8 cellular contexts compared by ENCODE assay signal in the genomic region with DNA sequence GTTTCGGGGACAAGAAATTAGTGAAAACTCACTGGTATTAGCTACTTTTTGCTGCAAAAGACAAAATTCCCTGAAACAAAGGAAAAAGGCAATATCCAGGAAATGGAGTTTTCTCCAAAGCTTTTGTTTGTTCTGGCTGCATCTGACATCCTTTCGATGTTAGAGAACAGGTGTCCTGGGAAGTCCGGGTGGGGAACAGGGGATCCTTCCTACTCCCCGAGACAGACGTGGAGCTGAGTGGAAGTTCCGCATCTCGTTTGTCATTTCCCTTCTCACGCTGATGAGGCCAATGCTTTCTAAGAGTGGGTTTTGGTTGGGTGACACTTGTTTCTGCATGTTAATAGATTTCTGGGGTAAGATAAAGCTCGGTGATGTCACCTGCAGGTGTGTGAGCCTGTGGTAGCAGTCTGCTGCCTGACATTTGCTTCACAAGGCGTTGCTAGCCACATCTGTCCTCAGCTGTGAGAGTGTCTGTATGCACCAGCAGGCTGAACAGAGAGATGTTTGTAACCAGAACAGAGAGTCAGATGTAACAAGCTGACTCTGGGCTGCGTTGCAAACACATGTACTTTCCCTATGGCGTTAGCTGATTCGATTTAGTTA.
A peak's percentile ranks its signal among the peaks of the same experiment; 100 is the strongest.
DNase-seq lines count a peak whose midpoint lies in the region; ATAC-seq and TF ChIP-seq lines count a peak whose summit lies in the region.

No MANE protein-coding gene starts in this region.

- ATAC-seq in GM21825 (IDR thresholded peaks at IDR 0.05; ENCODE audit: unreplicated experiment) (peak; percentile 83), left ventricle myocardium superior (no peak)

- H3K4me3 Mint-ChIP-seq in activated naive CD4-positive, alpha-beta T cell treated with anti-CD3 and anti-CD28 coated beads, Interleukin-2, amount 10 ng/mL, durations not matched to agents 7 days and 5 days: no peak overlapping the region

- DNase-seq in GM10266 (ENCODE audit: extremely low spot score): peak; percentile 42
- peak; percentile 60 for DNase-seq in NCI-H345 (lab: John Stamatoyannopoulos, UW)
- DNase-seq in activated naive CD4-positive, alpha-beta T cell treated with anti-CD3 and anti-CD28 coated beads, Interleukin-2, amount 10 ng/mL, durations not matched to agents 7 days and 5 days: peak; percentile 67
- DNase-seq in stimulated activated CD4-positive, alpha-beta T cell treated with anti-CD3 and anti-CD28 coated beads, Interleukin-15, amount 100 ng/mL, for 1 hour (ENCODE audit: low read depth in 1 of 2, low spot score in 1 of 2): peak; percentile 17 to 23
- no peak for DNase-seq in cerebellar cortex (ENCODE audit: low spot score)
- no peak for DNase-seq in tibial nerve (ENCODE audit: low spot score in 2 of 2)
- DNase-seq in left ventricle myocardium superior: no peak

- peaks cover 0 to 27% of the 10 kb centered on the region in 2 donors for H3K27me3 ChIP-seq in tibial nerve

- peaks cover 70% of the 10 kb centered on the region for H3K27me3 Mint-ChIP-seq in activated naive CD4-positive, alpha-beta T cell treated with anti-CD3 and anti-CD28 coated beads, Interleukin-2, amount 10 ng/mL, durations not matched to agents 7 days and 5 days

- TF ChIP-seq POLR2A in tibial nerve (IDR thresholded peaks at IDR 0.05): no peak

- intact Hi-C loops in left ventricle myocardium superior (cut with micrococcal nuclease): no loop called here

- no peaks in the 10 kb centered on the region for H3K36me3 ChIP-seq in tibial nerve

- peaks cover 41% of the 10 kb centered on the region for H3K4me1 Mint-ChIP-seq in activated naive CD4-positive, alpha-beta T cell treated with anti-CD3 and anti-CD28 coated beads, Interleukin-2, amount 10 ng/mL, durations not matched to agents 7 days and 5 days

- CTCF ChIA-PET in activated naive CD4-positive, alpha-beta T cell treated with anti-CD3 and anti-CD28 coated beads, Interleukin-2, amount 10 ng/mL, durations not matched to agents 7 days and 5 days (lab: Charles Lee): interaction anchor here (1.8 kb wide), 1 partner anchor 46 kb away, joined by 8 read pairs; no protein-coding TSS in a partner anchor

- H3K27ac ChIP-seq in tibial nerve: no peak overlapping the region

- no peak for TF ChIP-seq EP300 in tibial nerve (IDR thresholded peaks at IDR 0.05)

- H3K4me3 ChIP-seq in tibial nerve: no peak overlapping the region

- 37% methylated on average over 13 of the region's 13 CpGs for WGBS in tibial nerve, 2 donors

- no peaks in the 10 kb centered on the region for H3K36me3 Mint-ChIP-seq in activated naive CD4-positive, alpha-beta T cell treated with anti-CD3 and anti-CD28 coated beads, Interleukin-2, amount 10 ng/mL, durations not matched to agents 7 days and 5 days

- H3K27ac Mint-ChIP-seq in activated naive CD4-positive, alpha-beta T cell treated with anti-CD3 and anti-CD28 coated beads, Interleukin-2, amount 10 ng/mL, durations not matched to agents 7 days and 5 days: peak overlapping the region; percentile 16

- no peaks in the 10 kb centered on the region for H3K9me3 Mint-ChIP-seq in activated naive CD4-positive, alpha-beta T cell treated with anti-CD3 and anti-CD28 coated beads, Interleukin-2, amount 10 ng/mL, durations not matched to agents 7 days and 5 days

- H3K9me3 ChIP-seq in tibial nerve: no peaks in the 10 kb centered on the region

- TF ChIP-seq CTCF in GM10266 (IDR thresholded peaks at IDR 0.05; ENCODE audit: control insufficient read depth, insufficient read depth, low read depth, missing control alignments) (no peak), tibial nerve (IDR thresholded peaks at IDR 0.05) (no peak)

- H3K4me1 ChIP-seq in tibial nerve: no peaks in the 10 kb centered on the region

Comparison
In these comparisons a context has a peak if more than half of its experiments do, and no peak if none do; other contexts are left out.
1. DNase-seq: peak in GM10266 (single experiment), NCI-H345 (single experiment), activated naive CD4-positive, alpha-beta T cell treated with anti-CD3 and anti-CD28 coated beads, Interleukin-2, amount 10 ng/mL, durations not matched to agents 7 days and 5 days (single experiment) and stimulated activated CD4-positive, alpha-beta T cell treated with anti-CD3 and anti-CD28 coated beads, Interleukin-15, amount 100 ng/mL, for 1 hour (2 of 2); none in cerebellar cortex (single experiment), tibial nerve (0 of 2) and left ventricle myocardium superior (single experiment).